ENCODE assay signal across 21 cellular contexts in the genomic region with DNA sequence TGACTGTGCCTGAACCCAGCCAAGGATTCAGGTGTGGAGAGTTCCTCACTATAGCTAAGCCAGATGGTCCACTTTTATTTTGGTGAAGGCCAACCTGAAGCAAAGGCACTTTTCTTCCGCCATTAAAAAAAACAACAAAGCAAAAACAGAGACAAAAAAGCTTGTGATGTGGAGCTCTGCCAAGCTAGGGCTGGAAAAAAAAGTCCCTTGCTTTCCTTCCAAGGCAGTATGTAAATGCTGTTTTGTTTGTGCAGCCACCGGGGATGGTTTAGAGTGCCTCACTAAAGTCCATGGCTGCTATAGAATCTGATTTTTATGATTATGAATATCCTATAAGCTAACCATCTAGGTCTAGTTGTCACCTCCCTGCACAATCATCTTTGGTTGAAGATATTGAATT. TPM values are rescaled to one million over a fixed set of nuclear protein-coding genes. Genes with fewer than 3 reads are reported as not detected.
"Had no signal": no experiment of that assay in that cellular context is flagged by ENCODE, and none has a peak within 500 bp of the region (broad histone marks: within the 10 kb centered on the region; RNA-seq: fewer than 3 reads in every experiment).

No MANE protein-coding gene starts in this region.

- H3K27ac ChIP-seq: ascending aorta, cardiac muscle cell, colonic mucosa, heart right ventricle, tibial nerve, uterus, VCaP had no signal

- ATAC-seq: activated naive CD8-positive, alpha-beta T cell treated with anti-CD3 and anti-CD28 coated beads, Interleukin-2, amount 50 U/mL, for 24 hours; heart right ventricle; naive thymus-derived CD8-positive, alpha-beta T cell; stimulated activated effector memory CD8-positive, alpha-beta T cell treated with anti-CD3 and anti-CD28 coated beads, Interleukin-12 subunit alpha, Interleukin-12 subunit beta, amount 100 ng/mL, for 72 hours had no signal

- DNase-seq: activated CD4-positive, alpha-beta T cell treated with anti-CD3 and anti-CD28 coated beads for 1 hour; activated CD4-positive, alpha-beta T cell treated with anti-CD3 and anti-CD28 coated beads, Interleukin-2, amount 50 U/mL, for 48 hours; activated naive CD4-positive, alpha-beta T cell treated with anti-CD3 and anti-CD28 coated beads for 36 hours; activated naive CD8-positive, alpha-beta T cell treated with anti-CD3 and anti-CD28 coated beads, Interleukin-2, amount 50 U/mL, for 24 hours; activated T-cell treated with anti-CD3 and anti-CD28 coated beads, Interleukin-2, amount 50 U/mL, for 1 hour; colonic mucosa; effector CD4-positive, alpha-beta T cell; foreskin fibroblast; heart right ventricle; naive thymus-derived CD8-positive, alpha-beta T cell; retina; stimulated activated CD4-positive, alpha-beta T cell treated with anti-CD3 and anti-CD28 coated beads, Interleukin-12 subunit alpha, Interleukin-12 subunit beta, amount 100 ng/mL, for 4 hours; stimulated activated CD4-positive, alpha-beta T cell treated with anti-CD3 and anti-CD28 coated beads, Interleukin-2, amount 100 ng/mL, for 24 hours; uterus had no signal

RNA-seq across cellular contexts. Expression of gene MEGF10, which starts 14.9 kb away (rescaled TPM):
- total RNA-seq: activated naive CD4-positive, alpha-beta T cell treated with anti-CD3 and anti-CD28 coated beads for 36 hours; activated T-helper 2 cell treated with anti-CD3 and anti-CD28 coated beads, Interferon-gamma antibody, Interleukin-2, Interleukin-4, amounts not matched to agents 10 μg/mL and 5 μg/mL and 100 μg/mL, durations not matched to agents 14 hours and 24 hours and 36 hours; T-helper 1 cell treated with Interleukin-12 subunit alpha and Interleukin-12 subunit beta and Interleukin-4 antibody, amounts not matched to agents 30 ng/mL and 1 ng/mL, for 36 hours had no signal
